20 cellular contexts compared by ENCODE assay signal in genomic region chr1:96510911-96511310, GRCh38.
DNase-seq lines count a peak whose midpoint lies in the region; ATAC-seq, FAIRE-seq and TF ChIP-seq lines count a peak whose summit lies in the region.
"Had no signal": no experiment of that assay in that cellular context is flagged by ENCODE, and none has a peak within 500 bp of the region (broad histone marks: within the 10 kb centered on the region; RNA-seq: fewer than 3 reads in every experiment).

No MANE protein-coding gene starts in this region.

- DNase-seq in DMS 273 (lab: John Stamatoyannopoulos, UW; ENCODE audit: unreplicated experiment) (peak; percentile 30), DMS 273 treated with DMSO at 0.1 percent for 48 hours (lab: John Stamatoyannopoulos, UW) (no peak), H54 (ENCODE audit: insufficient read length, low spot score) (no peak), NCI-H774 (lab: John Stamatoyannopoulos, UW) (peak; percentile 64), nephron progenitor cell (no peak), iPS-NIHi11 (ENCODE audit: low spot score) (no peak)
- DNase-seq in effector CD8-positive, alpha-beta T cell (lab: John Stamatoyannopoulos, UW): no peak
- DNase-seq: activated CD4-positive, alpha-beta T cell treated with anti-CD3 and anti-CD28 coated beads for 1 hour; activated gamma-delta T cell treated with Interleukin-2 at 50 U/mL for 16 hours; CD4-positive, alpha-beta T cell; HFFc6; naive B cell; NCI-H1048; NCI-H226; occipital lobe; stimulated activated CD4-positive, alpha-beta T cell treated with anti-CD3 and anti-CD28 coated beads, Interleukin-2, amount 100 ng/mL, for 24 hours; T-helper 1 cell; upper lobe of left lung had no signal

- TF ChIP-seq POLR2A in H54 (IDR thresholded peaks at IDR 0.05; ENCODE audit: low read depth, low read length): no peak

- H3K4me3 Mint-ChIP-seq in nephron progenitor cell: no peak overlapping the region
- H3K4me3 Mint-ChIP-seq: CD4-positive, alpha-beta T cell; HFFc6; naive B cell had no signal

- H3K27me3 Mint-ChIP-seq in nephron progenitor cell (ENCODE audit: low read depth, poor library complexity): no peaks in the 10 kb centered on the region
- H3K27me3 Mint-ChIP-seq: naive B cell had no signal

- TF ChIP-seq CTCF in nephron progenitor cell (IDR thresholded peaks at IDR 0.05): no peak

- peak overlapping the region; percentile 60 for H3K27ac Mint-ChIP-seq in nephron progenitor cell
- H3K27ac Mint-ChIP-seq: CD4-positive, alpha-beta T cell; HFFc6; naive B cell had no signal

- H3K9me3 Mint-ChIP-seq in nephron progenitor cell: no peaks in the 10 kb centered on the region
- H3K9me3 Mint-ChIP-seq: CD4-positive, alpha-beta T cell; HFFc6 had no signal

- ATAC-seq in GM18861 (IDR thresholded peaks at IDR 0.05; ENCODE audit: unreplicated experiment): no peak

- H3K4me1 Mint-ChIP-seq in nephron progenitor cell: peaks cover 42% of the 10 kb centered on the region
- H3K4me1 Mint-ChIP-seq: naive B cell had no signal

- no peaks in the 10 kb centered on the region for H3K36me3 Mint-ChIP-seq in nephron progenitor cell (ENCODE audit: low read depth)
- H3K36me3 Mint-ChIP-seq: naive B cell had no signal

- FAIRE-seq in H54 (lab: Jason Lieb, UNC): peak; percentile 41
- FAIRE-seq: TTC549 had no signal

Comparison
In these comparisons a context has a peak if more than half of its experiments do, and no peak if none do; other contexts are left out.
1. DNase-seq: peak in DMS 273 (single experiment) and NCI-H774 (single experiment); none in DMS 273 treated with DMSO at 0.1 percent for 48 hours (single experiment), H54 (single experiment), nephron progenitor cell (single experiment), effector CD8-positive, alpha-beta T cell (single experiment) and iPS-NIHi11 (single experiment).